Comparison of ENCODE assay signal across 1 cellular context in the genomic region with DNA sequence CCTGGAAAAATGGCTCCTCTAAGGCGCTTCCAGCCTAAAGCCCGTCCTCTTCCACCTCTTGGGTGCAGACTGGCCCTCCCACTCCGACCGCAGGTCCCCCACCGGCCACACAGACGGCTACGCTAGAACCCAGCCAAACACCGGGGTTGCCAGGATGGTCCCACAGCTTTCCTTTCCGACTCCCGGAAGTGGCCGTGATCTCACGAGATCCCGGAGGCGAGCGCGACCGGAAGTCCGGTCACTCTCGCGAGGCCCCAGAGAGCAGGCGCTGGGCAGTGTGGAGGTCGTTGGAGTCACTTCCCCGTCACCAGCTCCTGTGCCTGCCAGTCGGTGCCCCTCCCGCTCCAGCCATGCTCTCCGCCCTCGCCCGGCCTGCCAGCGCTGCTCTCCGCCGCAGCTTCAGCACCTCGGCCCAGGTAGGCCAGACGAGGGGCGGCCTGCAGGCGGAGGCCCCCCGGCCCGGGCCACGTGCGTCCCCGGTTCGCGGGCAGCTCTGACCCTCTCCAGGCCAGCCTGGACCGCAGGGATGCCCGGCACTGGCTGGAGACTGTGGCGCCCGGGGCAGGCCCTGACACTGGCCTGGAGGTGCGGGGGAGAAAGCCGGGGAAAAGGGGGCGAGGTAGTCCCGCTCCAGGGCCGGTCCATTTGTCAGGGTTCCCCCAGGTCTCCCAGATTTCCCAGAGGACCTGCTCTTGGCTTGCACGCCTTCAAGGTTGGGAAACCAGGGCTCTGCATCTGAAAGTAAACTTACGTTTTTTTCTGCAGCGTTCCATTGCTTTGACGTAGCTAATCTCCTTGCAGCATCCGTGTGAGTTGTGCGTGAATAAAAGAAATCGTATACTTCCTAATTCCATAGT.
TF ChIP-seq lines count a peak whose summit lies in the region.

A gene with protein sequence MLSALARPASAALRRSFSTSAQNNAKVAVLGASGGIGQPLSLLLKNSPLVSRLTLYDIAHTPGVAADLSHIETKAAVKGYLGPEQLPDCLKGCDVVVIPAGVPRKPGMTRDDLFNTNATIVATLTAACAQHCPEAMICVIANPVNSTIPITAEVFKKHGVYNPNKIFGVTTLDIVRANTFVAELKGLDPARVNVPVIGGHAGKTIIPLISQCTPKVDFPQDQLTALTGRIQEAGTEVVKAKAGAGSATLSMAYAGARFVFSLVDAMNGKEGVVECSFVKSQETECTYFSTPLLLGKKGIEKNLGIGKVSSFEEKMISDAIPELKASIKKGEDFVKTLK (plus strand): TSS at position 296 of the 857 bp plus-strand sequence. CDS start 55 bp downstream, at position 351.
A gene with protein sequence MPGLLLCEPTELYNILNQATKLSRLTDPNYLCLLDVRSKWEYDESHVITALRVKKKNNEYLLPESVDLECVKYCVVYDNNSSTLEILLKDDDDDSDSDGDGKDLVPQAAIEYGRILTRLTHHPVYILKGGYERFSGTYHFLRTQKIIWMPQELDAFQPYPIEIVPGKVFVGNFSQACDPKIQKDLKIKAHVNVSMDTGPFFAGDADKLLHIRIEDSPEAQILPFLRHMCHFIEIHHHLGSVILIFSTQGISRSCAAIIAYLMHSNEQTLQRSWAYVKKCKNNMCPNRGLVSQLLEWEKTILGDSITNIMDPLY (minus strand): TSS at position 190 of the 857 bp plus-strand sequence. CDS start 17,477 bp downstream, outside the sequence.

TF ChIP-seq in HepG2, 621 proteins besides CTCF, POLR2A, EP300 and RAD21 (continued from another document and continues in another):
- TF ChIP-seq SIN3A (IDR thresholded peaks at IDR 0.05; ENCODE audit: borderline replicate concordance, low read depth, low read length): peak; percentile 92
- TF ChIP-seq RCOR2 (CRISPR knock-in tag; IDR thresholded peaks at IDR 0.05): no peak
- TF ChIP-seq SP2 (CRISPR knock-in tag; IDR thresholded peaks at IDR 0.05): peak; percentile 66
- peak; percentile 89 for TF ChIP-seq POLR2AphosphoS5 (IDR thresholded peaks at IDR 0.05; ENCODE audit: low read depth, low read length)
- no peak for TF ChIP-seq ZNF7 (CRISPR knock-in tag; IDR thresholded peaks at IDR 0.05)
- TF ChIP-seq MAFK (conservative IDR thresholded peaks at IDR 0.05 in 1 of 2, IDR thresholded peaks at IDR 0.05 in 1 of 2; ENCODE audit: low read length in 2 of 2): no peak
- TF ChIP-seq ESRRA (CRISPR knock-in tag; IDR thresholded peaks at IDR 0.05; ENCODE audit: low read depth): peak; percentile 96
- TF ChIP-seq PPARG (CRISPR knock-in tag; conservative IDR thresholded peaks at IDR 0.05): no peak; the same call in none of the 2 replicates
- TF ChIP-seq, protein P1, sequence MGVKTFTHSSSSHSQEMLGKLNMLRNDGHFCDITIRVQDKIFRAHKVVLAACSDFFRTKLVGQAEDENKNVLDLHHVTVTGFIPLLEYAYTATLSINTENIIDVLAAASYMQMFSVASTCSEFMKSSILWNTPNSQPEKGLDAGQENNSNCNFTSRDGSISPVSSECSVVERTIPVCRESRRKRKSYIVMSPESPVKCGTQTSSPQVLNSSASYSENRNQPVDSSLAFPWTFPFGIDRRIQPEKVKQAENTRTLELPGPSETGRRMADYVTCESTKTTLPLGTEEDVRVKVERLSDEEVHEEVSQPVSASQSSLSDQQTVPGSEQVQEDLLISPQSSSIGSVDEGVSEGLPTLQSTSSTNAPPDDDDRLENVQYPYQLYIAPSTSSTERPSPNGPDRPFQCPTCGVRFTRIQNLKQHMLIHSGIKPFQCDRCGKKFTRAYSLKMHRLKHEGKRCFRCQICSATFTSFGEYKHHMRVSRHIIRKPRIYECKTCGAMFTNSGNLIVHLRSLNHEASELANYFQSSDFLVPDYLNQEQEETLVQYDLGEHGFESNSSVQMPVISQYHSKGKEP (CRISPR knock-in tag; IDR thresholded peaks at IDR 0.05): 0 out of 2 replicates have a peak, but pooled peaks have one; percentile 79
- TF ChIP-seq SCMH1 (CRISPR knock-in tag; IDR thresholded peaks at IDR 0.05; ENCODE audit: borderline replicate concordance): no peak
- TF ChIP-seq, protein P2, sequence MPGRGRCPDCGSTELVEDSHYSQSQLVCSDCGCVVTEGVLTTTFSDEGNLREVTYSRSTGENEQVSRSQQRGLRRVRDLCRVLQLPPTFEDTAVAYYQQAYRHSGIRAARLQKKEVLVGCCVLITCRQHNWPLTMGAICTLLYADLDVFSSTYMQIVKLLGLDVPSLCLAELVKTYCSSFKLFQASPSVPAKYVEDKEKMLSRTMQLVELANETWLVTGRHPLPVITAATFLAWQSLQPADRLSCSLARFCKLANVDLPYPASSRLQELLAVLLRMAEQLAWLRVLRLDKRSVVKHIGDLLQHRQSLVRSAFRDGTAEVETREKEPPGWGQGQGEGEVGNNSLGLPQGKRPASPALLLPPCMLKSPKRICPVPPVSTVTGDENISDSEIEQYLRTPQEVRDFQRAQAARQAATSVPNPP (CRISPR knock-in tag; IDR thresholded peaks at IDR 0.05): peak; percentile 80; the same call in 1 of the 2 replicates
- no peak for TF ChIP-seq RFX1 (IDR thresholded peaks at IDR 0.05)
- TF ChIP-seq ZNF768 (CRISPR knock-in tag; IDR thresholded peaks at IDR 0.05): peak; percentile 57
- TF ChIP-seq ZNF331 (CRISPR knock-in tag; IDR thresholded peaks at IDR 0.05): peak; percentile 79
- no peak for TF ChIP-seq ZNF251 (CRISPR knock-in tag; IDR thresholded peaks at IDR 0.05)
- TF ChIP-seq ZNF788 (CRISPR knock-in tag; IDR thresholded peaks at IDR 0.05; ENCODE audit: borderline replicate concordance): peak; percentile 93
- no peak for TF ChIP-seq ZNF367 (CRISPR knock-in tag; IDR thresholded peaks at IDR 0.05; ENCODE audit: borderline replicate concordance)
- TF ChIP-seq FOXM1 (CRISPR knock-in tag; IDR thresholded peaks at IDR 0.05): no peak; the same call in 1 of the 2 replicates
- no peak for TF ChIP-seq ARNT (IDR thresholded peaks at IDR 0.05)
- TF ChIP-seq, protein P3, sequence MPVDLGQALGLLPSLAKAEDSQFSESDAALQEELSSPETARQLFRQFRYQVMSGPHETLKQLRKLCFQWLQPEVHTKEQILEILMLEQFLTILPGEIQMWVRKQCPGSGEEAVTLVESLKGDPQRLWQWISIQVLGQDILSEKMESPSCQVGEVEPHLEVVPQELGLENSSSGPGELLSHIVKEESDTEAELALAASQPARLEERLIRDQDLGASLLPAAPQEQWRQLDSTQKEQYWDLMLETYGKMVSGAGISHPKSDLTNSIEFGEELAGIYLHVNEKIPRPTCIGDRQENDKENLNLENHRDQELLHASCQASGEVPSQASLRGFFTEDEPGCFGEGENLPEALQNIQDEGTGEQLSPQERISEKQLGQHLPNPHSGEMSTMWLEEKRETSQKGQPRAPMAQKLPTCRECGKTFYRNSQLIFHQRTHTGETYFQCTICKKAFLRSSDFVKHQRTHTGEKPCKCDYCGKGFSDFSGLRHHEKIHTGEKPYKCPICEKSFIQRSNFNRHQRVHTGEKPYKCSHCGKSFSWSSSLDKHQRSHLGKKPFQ (CRISPR knock-in tag; IDR thresholded peaks at IDR 0.05; ENCODE audit: insufficient replicate concordance): no peak
- TF ChIP-seq SMAD3 (CRISPR knock-in tag; IDR thresholded peaks at IDR 0.05): peak; percentile 62; the same call in 1 of the 2 replicates
- peak; percentile 40; the same call in 1 of the 2 replicates for TF ChIP-seq ZSCAN21 (CRISPR knock-in tag; IDR thresholded peaks at IDR 0.05; ENCODE audit: borderline replicate concordance)
- TF ChIP-seq MZF1 (CRISPR knock-in tag; IDR thresholded peaks at IDR 0.05; ENCODE audit: borderline replicate concordance): no peak
- peak; percentile 67 for TF ChIP-seq CBX1 (IDR thresholded peaks at IDR 0.05; ENCODE audit: low read depth)
- TF ChIP-seq, protein P4, sequence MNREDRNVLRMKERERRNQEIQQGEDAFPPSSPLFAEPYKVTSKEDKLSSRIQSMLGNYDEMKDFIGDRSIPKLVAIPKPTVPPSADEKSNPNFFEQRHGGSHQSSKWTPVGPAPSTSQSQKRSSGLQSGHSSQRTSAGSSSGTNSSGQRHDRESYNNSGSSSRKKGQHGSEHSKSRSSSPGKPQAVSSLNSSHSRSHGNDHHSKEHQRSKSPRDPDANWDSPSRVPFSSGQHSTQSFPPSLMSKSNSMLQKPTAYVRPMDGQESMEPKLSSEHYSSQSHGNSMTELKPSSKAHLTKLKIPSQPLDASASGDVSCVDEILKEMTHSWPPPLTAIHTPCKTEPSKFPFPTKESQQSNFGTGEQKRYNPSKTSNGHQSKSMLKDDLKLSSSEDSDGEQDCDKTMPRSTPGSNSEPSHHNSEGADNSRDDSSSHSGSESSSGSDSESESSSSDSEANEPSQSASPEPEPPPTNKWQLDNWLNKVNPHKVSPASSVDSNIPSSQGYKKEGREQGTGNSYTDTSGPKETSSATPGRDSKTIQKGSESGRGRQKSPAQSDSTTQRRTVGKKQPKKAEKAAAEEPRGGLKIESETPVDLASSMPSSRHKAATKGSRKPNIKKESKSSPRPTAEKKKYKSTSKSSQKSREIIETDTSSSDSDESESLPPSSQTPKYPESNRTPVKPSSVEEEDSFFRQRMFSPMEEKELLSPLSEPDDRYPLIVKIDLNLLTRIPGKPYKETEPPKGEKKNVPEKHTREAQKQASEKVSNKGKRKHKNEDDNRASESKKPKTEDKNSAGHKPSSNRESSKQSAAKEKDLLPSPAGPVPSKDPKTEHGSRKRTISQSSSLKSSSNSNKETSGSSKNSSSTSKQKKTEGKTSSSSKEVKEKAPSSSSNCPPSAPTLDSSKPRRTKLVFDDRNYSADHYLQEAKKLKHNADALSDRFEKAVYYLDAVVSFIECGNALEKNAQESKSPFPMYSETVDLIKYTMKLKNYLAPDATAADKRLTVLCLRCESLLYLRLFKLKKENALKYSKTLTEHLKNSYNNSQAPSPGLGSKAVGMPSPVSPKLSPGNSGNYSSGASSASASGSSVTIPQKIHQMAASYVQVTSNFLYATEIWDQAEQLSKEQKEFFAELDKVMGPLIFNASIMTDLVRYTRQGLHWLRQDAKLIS (CRISPR knock-in tag; IDR thresholded peaks at IDR 0.05): no peak
- no peak for TF ChIP-seq ZBTB20 (CRISPR knock-in tag; IDR thresholded peaks at IDR 0.05; ENCODE audit: borderline replicate concordance, low read depth)
- TF ChIP-seq POGZ (CRISPR knock-in tag; IDR thresholded peaks at IDR 0.05): peak; percentile 93
- TF ChIP-seq ZNF678 (CRISPR knock-in tag; IDR thresholded peaks at IDR 0.05): no peak
- TF ChIP-seq ZNF510 (CRISPR knock-in tag; IDR thresholded peaks at IDR 0.05; ENCODE audit: low read depth): 0 out of 2 replicates have a peak, but pooled peaks have one; percentile 5
- TF ChIP-seq, protein P5, sequence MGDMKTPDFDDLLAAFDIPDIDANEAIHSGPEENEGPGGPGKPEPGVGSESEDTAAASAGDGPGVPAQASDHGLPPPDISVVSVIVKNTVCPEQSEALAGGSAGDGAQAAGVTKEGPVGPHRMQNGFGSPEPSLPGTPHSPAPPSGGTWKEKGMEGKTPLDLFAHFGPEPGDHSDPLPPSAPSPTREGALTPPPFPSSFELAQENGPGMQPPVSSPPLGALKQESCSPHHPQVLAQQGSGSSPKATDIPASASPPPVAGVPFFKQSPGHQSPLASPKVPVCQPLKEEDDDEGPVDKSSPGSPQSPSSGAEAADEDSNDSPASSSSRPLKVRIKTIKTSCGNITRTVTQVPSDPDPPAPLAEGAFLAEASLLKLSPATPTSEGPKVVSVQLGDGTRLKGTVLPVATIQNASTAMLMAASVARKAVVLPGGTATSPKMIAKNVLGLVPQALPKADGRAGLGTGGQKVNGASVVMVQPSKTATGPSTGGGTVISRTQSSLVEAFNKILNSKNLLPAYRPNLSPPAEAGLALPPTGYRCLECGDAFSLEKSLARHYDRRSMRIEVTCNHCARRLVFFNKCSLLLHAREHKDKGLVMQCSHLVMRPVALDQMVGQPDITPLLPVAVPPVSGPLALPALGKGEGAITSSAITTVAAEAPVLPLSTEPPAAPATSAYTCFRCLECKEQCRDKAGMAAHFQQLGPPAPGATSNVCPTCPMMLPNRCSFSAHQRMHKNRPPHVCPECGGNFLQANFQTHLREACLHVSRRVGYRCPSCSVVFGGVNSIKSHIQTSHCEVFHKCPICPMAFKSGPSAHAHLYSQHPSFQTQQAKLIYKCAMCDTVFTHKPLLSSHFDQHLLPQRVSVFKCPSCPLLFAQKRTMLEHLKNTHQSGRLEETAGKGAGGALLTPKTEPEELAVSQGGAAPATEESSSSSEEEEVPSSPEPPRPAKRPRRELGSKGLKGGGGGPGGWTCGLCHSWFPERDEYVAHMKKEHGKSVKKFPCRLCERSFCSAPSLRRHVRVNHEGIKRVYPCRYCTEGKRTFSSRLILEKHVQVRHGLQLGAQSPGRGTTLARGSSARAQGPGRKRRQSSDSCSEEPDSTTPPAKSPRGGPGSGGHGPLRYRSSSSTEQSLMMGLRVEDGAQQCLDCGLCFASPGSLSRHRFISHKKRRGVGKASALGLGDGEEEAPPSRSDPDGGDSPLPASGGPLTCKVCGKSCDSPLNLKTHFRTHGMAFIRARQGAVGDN (CRISPR knock-in tag; IDR thresholded peaks at IDR 0.05): peak; percentile 98
- TF ChIP-seq, protein P6, sequence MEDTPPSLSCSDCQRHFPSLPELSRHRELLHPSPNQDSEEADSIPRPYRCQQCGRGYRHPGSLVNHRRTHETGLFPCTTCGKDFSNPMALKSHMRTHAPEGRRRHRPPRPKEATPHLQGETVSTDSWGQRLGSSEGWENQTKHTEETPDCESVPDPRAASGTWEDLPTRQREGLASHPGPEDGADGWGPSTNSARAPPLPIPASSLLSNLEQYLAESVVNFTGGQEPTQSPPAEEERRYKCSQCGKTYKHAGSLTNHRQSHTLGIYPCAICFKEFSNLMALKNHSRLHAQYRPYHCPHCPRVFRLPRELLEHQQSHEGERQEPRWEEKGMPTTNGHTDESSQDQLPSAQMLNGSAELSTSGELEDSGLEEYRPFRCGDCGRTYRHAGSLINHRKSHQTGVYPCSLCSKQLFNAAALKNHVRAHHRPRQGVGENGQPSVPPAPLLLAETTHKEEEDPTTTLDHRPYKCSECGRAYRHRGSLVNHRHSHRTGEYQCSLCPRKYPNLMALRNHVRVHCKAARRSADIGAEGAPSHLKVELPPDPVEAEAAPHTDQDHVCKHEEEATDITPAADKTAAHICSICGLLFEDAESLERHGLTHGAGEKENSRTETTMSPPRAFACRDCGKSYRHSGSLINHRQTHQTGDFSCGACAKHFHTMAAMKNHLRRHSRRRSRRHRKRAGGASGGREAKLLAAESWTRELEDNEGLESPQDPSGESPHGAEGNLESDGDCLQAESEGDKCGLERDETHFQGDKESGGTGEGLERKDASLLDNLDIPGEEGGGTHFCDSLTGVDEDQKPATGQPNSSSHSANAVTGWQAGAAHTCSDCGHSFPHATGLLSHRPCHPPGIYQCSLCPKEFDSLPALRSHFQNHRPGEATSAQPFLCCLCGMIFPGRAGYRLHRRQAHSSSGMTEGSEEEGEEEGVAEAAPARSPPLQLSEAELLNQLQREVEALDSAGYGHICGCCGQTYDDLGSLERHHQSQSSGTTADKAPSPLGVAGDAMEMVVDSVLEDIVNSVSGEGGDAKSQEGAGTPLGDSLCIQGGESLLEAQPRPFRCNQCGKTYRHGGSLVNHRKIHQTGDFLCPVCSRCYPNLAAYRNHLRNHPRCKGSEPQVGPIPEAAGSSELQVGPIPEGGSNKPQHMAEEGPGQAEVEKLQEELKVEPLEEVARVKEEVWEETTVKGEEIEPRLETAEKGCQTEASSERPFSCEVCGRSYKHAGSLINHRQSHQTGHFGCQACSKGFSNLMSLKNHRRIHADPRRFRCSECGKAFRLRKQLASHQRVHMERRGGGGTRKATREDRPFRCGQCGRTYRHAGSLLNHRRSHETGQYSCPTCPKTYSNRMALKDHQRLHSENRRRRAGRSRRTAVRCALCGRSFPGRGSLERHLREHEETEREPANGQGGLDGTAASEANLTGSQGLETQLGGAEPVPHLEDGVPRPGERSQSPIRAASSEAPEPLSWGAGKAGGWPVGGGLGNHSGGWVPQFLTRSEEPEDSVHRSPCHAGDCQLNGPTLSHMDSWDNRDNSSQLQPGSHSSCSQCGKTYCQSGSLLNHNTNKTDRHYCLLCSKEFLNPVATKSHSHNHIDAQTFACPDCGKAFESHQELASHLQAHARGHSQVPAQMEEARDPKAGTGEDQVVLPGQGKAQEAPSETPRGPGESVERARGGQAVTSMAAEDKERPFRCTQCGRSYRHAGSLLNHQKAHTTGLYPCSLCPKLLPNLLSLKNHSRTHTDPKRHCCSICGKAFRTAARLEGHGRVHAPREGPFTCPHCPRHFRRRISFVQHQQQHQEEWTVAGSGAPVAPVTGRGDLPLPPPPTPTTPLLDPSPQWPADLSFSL (CRISPR knock-in tag; IDR thresholded peaks at IDR 0.05): no peak
- TF ChIP-seq ZNF773 (CRISPR knock-in tag; IDR thresholded peaks at IDR 0.05; ENCODE audit: borderline replicate concordance): no peak
